Comparison of ENCODE assay signal across 26 cellular contexts in the genomic region with DNA sequence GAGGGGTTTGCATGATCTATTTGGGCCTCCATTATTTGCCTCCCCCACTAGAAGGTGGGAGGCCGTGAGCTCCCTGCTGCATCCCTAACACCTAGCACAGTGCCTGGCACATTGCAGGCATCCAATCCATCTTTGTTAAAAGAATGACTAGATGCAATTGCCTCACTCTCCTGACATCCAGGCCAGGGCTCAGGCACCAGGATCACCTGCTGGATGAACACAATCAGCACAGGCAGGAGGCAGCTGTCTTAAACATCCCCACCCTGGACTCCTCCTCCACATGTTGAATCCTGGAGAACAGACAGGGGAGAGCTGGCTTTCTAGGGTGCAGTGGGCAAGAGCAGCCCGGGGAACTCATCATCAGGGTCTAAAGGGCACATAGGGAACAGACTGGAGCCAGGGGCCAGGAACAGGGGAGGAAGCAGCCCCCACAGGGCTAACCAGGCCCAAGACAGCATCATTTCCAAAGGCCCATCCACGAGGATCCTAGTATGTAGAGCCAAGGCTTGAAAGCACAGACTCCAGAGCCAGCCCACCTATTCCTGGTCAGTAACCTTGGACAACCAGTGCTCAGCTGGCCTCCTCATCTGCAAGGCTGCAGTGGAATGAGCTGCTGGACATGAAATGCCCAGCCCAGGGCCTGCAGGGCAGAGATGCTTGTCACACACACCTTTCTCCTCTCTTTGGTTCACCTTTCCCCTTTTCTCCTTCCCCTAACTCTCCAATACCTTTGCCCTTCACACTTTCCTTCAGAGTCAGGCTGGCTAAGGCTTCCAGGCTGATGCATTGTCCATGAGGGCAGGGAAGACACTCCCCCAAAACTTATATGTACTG.
"Had no signal": no experiment of that assay in that cellular context is flagged by ENCODE, and none has a peak within 500 bp of the region (broad histone marks: within the 10 kb centered on the region; RNA-seq: fewer than 3 reads in every experiment).

No MANE protein-coding gene starts in this region.

- H3K27ac ChIP-seq: body of pancreas, gastrocnemius medialis, neutrophil, ovary, prostate gland, sigmoid colon, thoracic aorta, vagina had no signal

- H3K27me3 ChIP-seq: body of pancreas, neutrophil, ovary, sigmoid colon, vagina had no signal

- H3K36me3 ChIP-seq: gastrocnemius medialis, neutrophil, ovary, prostate gland, sigmoid colon, thoracic aorta, vagina had no signal

- H3K4me1 ChIP-seq: gastrocnemius medialis, prostate gland had no signal

- DNase-seq: activated CD4-positive, alpha-beta memory T cell treated with anti-CD3 and anti-CD28 coated beads, Interleukin-2, amount 10 ng/mL, durations not matched to agents 7 days and 5 days; activated CD4-positive, alpha-beta T cell treated with anti-CD3 and anti-CD28 coated beads for 1 hour; activated CD4-positive, alpha-beta T cell treated with anti-CD3 and anti-CD28 coated beads, Interleukin-2, amount 10 ng/mL, durations not matched to agents 7 days and 5 days; activated effector memory CD4-positive, alpha-beta T cell treated with Interleukin-2 at 50 U/mL for 16 hours; activated naive CD4-positive, alpha-beta T cell treated with Interleukin-2 at 50 U/mL for 16 hours; anterior cingulate cortex; body of pancreas; effector CD8-positive, alpha-beta T cell; gastrocnemius medialis; glutamatergic neuron; left cardiac atrium; left ventricle myocardium superior; naive B cell; nephron progenitor cell; ovary; retina; sigmoid colon; small intestine; stimulated activated CD4-positive, alpha-beta T cell treated with anti-CD3 and anti-CD28 coated beads, Interleukin-4, amount 100 ng/mL, for 24 hours; T-helper 17 cell; T1000 had no signal

- H3K4me3 ChIP-seq: body of pancreas, gastrocnemius medialis, ovary, prostate gland, sigmoid colon, thoracic aorta, vagina had no signal

- H3K9me3 ChIP-seq: body of pancreas, gastrocnemius medialis, neutrophil, ovary, prostate gland, sigmoid colon, thoracic aorta, vagina had no signal

- ATAC-seq: body of pancreas; gastrocnemius medialis; left cardiac atrium; left ventricle myocardium superior; stimulated activated effector memory CD8-positive, alpha-beta T cell treated with anti-CD3 and anti-CD28 coated beads, Interleukin-12 subunit alpha, Interleukin-12 subunit beta, amount 100 ng/mL, for 72 hours; T-helper 17 cell had no signal
